ENCODE assay signal across 25 cellular contexts in the genomic region with DNA sequence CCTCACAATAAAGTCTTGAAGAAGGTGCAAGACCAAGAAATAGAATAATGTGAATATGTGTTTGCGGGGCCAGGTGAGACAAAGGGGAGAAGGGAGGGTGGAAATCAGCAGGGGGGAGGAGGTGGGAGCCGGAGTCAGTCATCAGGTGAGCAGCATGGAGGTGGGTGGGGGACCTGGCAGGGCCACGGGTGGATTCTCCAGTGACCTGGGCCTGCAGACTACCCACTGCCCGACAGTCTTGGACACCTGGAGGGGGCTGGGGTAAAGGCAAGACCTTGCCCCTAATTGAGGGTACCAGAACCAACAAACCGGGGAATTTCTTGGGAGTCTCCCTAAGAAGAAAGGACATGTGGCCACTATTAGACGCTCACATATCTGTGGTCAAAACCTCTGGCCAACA.
DNase-seq lines count a peak whose midpoint lies in the region; ATAC-seq and TF ChIP-seq lines count a peak whose summit lies in the region.
"Had no signal": no experiment of that assay in that cellular context is flagged by ENCODE, and none has a peak within 500 bp of the region (broad histone marks: within the 10 kb centered on the region; RNA-seq: fewer than 3 reads in every experiment).

No MANE protein-coding gene starts in this region.

- TF ChIP-seq CTCF in chondrocyte (IDR thresholded peaks at IDR 0.05) = no peak
- TF ChIP-seq CTCF in GM10248 (IDR thresholded peaks at IDR 0.05; ENCODE audit: control extremely low read depth, extremely low read depth, low read depth, missing control alignments) = no peak

- POLR2A ChIA-PET in GM10248 (lab: Yijun Ruan, JAX) = no interaction called here

- ATAC-seq in Right ventricle myocardium superior (ENCODE audit: poor library complexity) = no peak
- ATAC-seq in HG03439 (IDR thresholded peaks at IDR 0.05; ENCODE audit: unreplicated experiment) = peak; percentile 7
- no peak for ATAC-seq in stimulated activated memory B cell treated with anti-CD40 and anti-IgM and Interleukin-4, amounts not matched to agents 10 μg/mL and 1 μg/mL and 100 μg/mL, for 72 hours
- ATAC-seq: activated CD8-positive, alpha-beta T cell treated with anti-CD3 and anti-CD28 coated beads, Interleukin-2, amount 10 ng/mL, durations not matched to agents 7 days and 5 days; heart left ventricle; HepG2; PC-3 had no signal

- H3K27me3 Mint-ChIP-seq in chondrocyte (ENCODE audit: low read depth) = no peaks in the 10 kb centered on the region
- H3K27me3 Mint-ChIP-seq in stimulated activated memory B cell treated with anti-CD40 and anti-IgM and Interleukin-4, amounts not matched to agents 10 μg/mL and 1 μg/mL and 100 μg/mL, for 72 hours = no peaks in the 10 kb centered on the region
- H3K27me3 Mint-ChIP-seq: CD8-positive, alpha-beta memory T cell had no signal

- intact Hi-C loops in cardiac septum (cut with DNase I) = no loop called here
- intact Hi-C loops in Right ventricle myocardium superior (cut with DNase I) = no loop called here

- no peaks in the 10 kb centered on the region for H3K9me3 Mint-ChIP-seq in chondrocyte (ENCODE audit: low read depth)
- no peaks in the 10 kb centered on the region for H3K9me3 Mint-ChIP-seq in stimulated activated memory B cell treated with anti-CD40 and anti-IgM and Interleukin-4, amounts not matched to agents 10 μg/mL and 1 μg/mL and 100 μg/mL, for 72 hours
- H3K9me3 Mint-ChIP-seq: CD8-positive, alpha-beta memory T cell had no signal

- H3K36me3 Mint-ChIP-seq in chondrocyte (ENCODE audit: low read depth) = no peaks in the 10 kb centered on the region
- H3K36me3 Mint-ChIP-seq in stimulated activated memory B cell treated with anti-CD40 and anti-IgM and Interleukin-4, amounts not matched to agents 10 μg/mL and 1 μg/mL and 100 μg/mL, for 72 hours = no peaks in the 10 kb centered on the region

- H3K4me1 Mint-ChIP-seq in chondrocyte (ENCODE audit: low read depth) = peaks cover 39% of the 10 kb centered on the region
- peaks cover 62% of the 10 kb centered on the region for H3K4me1 Mint-ChIP-seq in stimulated activated memory B cell treated with anti-CD40 and anti-IgM and Interleukin-4, amounts not matched to agents 10 μg/mL and 1 μg/mL and 100 μg/mL, for 72 hours

- CTCF ChIA-PET in GM10248 (lab: Yijun Ruan, JAX) = interaction anchor here (0.7 to 1.3 kb wide), 7 partner anchors 12 to 148 kb away, joined by 3 read pairs; no protein-coding TSS in a partner anchor

- DNase-seq in cardiac septum (ENCODE audit: low spot score) = peak; percentile 6
- DNase-seq in Right ventricle myocardium superior = no peak
- DNase-seq in chondrocyte (ENCODE audit: low spot score) = no peak
- DNase-seq in GM10248 (ENCODE audit: extremely low spot score) = no peak
- no peak for DNase-seq in T-helper 1 cell
- no peak for DNase-seq in DMS114 treated with DMSO at 0.1 percent for 48 hours (lab: John Stamatoyannopoulos, UW; ENCODE audit: unreplicated experiment)
- DNase-seq: 8988T; activated CD8-positive, alpha-beta T cell treated with anti-CD3 and anti-CD28 coated beads, Interleukin-2, amount 10 ng/mL, durations not matched to agents 7 days and 5 days; activated naive CD4-positive, alpha-beta T cell; activated T-cell treated with anti-CD3 and anti-CD28 coated beads for 4 hours; effector CD8-positive, alpha-beta T cell; heart left ventricle; mammary epithelial cell; NCI-H1092; NCI-H2227 treated with DMSO at 0.1 percent for 48 hours; NCI-H774; nucleus accumbens; PC-3; SHP77; small intestine; stimulated activated CD4-positive, alpha-beta T cell treated with anti-CD3 and anti-CD28 coated beads, Interleukin-2, amount 100 ng/mL, for 24 hours had no signal

- H3K4me3 Mint-ChIP-seq in chondrocyte (ENCODE audit: unreplicated experiment) = no peak overlapping the region
- H3K4me3 Mint-ChIP-seq in stimulated activated memory B cell treated with anti-CD40 and anti-IgM and Interleukin-4, amounts not matched to agents 10 μg/mL and 1 μg/mL and 100 μg/mL, for 72 hours = peak overlapping the region; percentile 44
- H3K4me3 Mint-ChIP-seq: activated CD8-positive, alpha-beta T cell treated with anti-CD3 and anti-CD28 coated beads, Interleukin-2, amount 10 ng/mL, durations not matched to agents 7 days and 5 days; CD8-positive, alpha-beta memory T cell had no signal

- peak overlapping the region; percentile 60 for H3K27ac Mint-ChIP-seq in chondrocyte (ENCODE audit: unreplicated experiment)
- H3K27ac Mint-ChIP-seq in stimulated activated memory B cell treated with anti-CD40 and anti-IgM and Interleukin-4, amounts not matched to agents 10 μg/mL and 1 μg/mL and 100 μg/mL, for 72 hours = no peak overlapping the region
